In genomic region chr4:10461091-10461849, GRCh38 we compare ENCODE assay signal across 8 cellular contexts. TPM values are rescaled to one million over a fixed set of nuclear protein-coding genes. Genes with fewer than 3 reads are reported as not detected.
DNase-seq lines count a peak whose midpoint lies in the region; ATAC-seq lines count a peak whose summit lies in the region.

No MANE protein-coding gene starts in this region.

- H3K23ac ChIP-seq in mesenchymal stem cell (ENCODE audit: low read length in 2 of 2) = peak overlapping the region in 1 of 2 experiments; percentile 63

- H2AFZ ChIP-seq in mesenchymal stem cell (ENCODE audit: low read depth, low read length) = peak overlapping the region; percentile 84

- peak overlapping the region in 1 of 2 experiments; percentile 88 for H3K18ac ChIP-seq in mesenchymal stem cell (ENCODE audit: low read depth in 1 of 2, low read length in 2 of 2)

- DNase-seq in EL = peak; percentile 63
- peak; percentile 54 to 64 for DNase-seq in activated CD4-positive, alpha-beta T cell treated with anti-CD3 and anti-CD28 coated beads, Interleukin-2, amount 50 U/mL, for 4 hours
- DNase-seq in mesenchymal stem cell = peak; percentile 62
- DNase-seq in stimulated activated CD8-positive, alpha-beta memory T cell treated with anti-CD3 and anti-CD28 coated beads, Interleukin-2, amount 100 ng/mL, for 48 hours (ENCODE audit: low read depth in 2 of 2) = peak; percentile 56 to 68

- no peak overlapping the region for H2BK15ac ChIP-seq in mesenchymal stem cell (ENCODE audit: low read depth, poor library complexity, severe bottlenecking)

- H3K4ac ChIP-seq in mesenchymal stem cell (ENCODE audit: low read depth in 1 of 2, low read length in 2 of 2) = peak overlapping the region in 1 of 2 experiments; percentile 22

- H3K4me3 ChIP-seq in ectodermal cell (ENCODE audit: insufficient read depth, low read depth, low read length) (peak overlapping the region; percentile 34), mesenchymal stem cell (ENCODE audit: insufficient read depth in 1 of 2, low read depth in 1 of 2, low read length in 2 of 2) (peak overlapping the region; percentile 22 to 63)

- WGBS in ectodermal cell, 2 experiments = 9 to 10% methylated on average over 72 of the region's 72 CpGs
- 6% methylated on average over 70 of the region's 72 CpGs for WGBS in mesenchymal stem cell

- no peak overlapping the region for H4K91ac ChIP-seq in mesenchymal stem cell (ENCODE audit: low read length)

- H3K14ac ChIP-seq in mesenchymal stem cell (ENCODE audit: low read length in 2 of 2) = peak overlapping the region in 1 of 2 experiments; percentile 49

- H3K79me1 ChIP-seq in mesenchymal stem cell (replicated peaks; ENCODE audit: low read length, poor library complexity, severe bottlenecking) = peaks cover 3% of the 10 kb centered on the region

- H3K27ac ChIP-seq in KOPT-K1 (ENCODE audit: low read depth, low read length, poor library complexity, severe bottlenecking) (peak overlapping the region; percentile 33), ectodermal cell (ENCODE audit: insufficient read depth, low read depth, low read length, poor library complexity, severe bottlenecking) (no peak overlapping the region), mesenchymal stem cell (ENCODE audit: low read length, poor library complexity, severe bottlenecking) (no peak overlapping the region)

- H3K9me3 ChIP-seq in KOPT-K1 (ENCODE audit: insufficient read depth, low read length, poor library complexity, severe bottlenecking) = no peaks in the 10 kb centered on the region
- H3K9me3 ChIP-seq in ectodermal cell (ENCODE audit: control insufficient read depth, low read length) = no peaks in the 10 kb centered on the region
- H3K9me3 ChIP-seq in mesenchymal stem cell (ENCODE audit: control insufficient read depth, low read length) = no peaks in the 10 kb centered on the region

- H3K9ac ChIP-seq in mesenchymal stem cell (ENCODE audit: low read length) = no peak overlapping the region

- peak overlapping the region in 1 of 2 experiments; percentile 18 for H2BK12ac ChIP-seq in mesenchymal stem cell (ENCODE audit: low read length in 2 of 2)

- H3K27me3 ChIP-seq in ectodermal cell (ENCODE audit: control insufficient read depth, insufficient read depth, low read length, poor library complexity, severe bottlenecking) (peaks cover 63% of the 10 kb centered on the region), mesenchymal stem cell (ENCODE audit: control insufficient read depth in 1 of 2, insufficient read depth in 1 of 2, low read length in 2 of 2) (peaks cover 18 to 32% of the 10 kb centered on the region in 2 experiments)

- ATAC-seq in GM21619 (IDR thresholded peaks at IDR 0.05; ENCODE audit: unreplicated experiment) (peak; percentile 58), GM18870 (IDR thresholded peaks at IDR 0.05; ENCODE audit: unreplicated experiment) (no peak)

- H3K36me3 ChIP-seq in KOPT-K1 (ENCODE audit: insufficient read depth, low read length) = no peaks in the 10 kb centered on the region
- no peaks in the 10 kb centered on the region for H3K36me3 ChIP-seq in ectodermal cell (ENCODE audit: control insufficient read depth, insufficient read depth, low read length)
- no peaks in the 10 kb centered on the region for H3K36me3 ChIP-seq in mesenchymal stem cell (ENCODE audit: control insufficient read depth in 1 of 2, insufficient read depth in 2 of 2, low read depth in 1 of 2, low read length in 2 of 2)

- H3K4me1 ChIP-seq in ectodermal cell (ENCODE audit: control insufficient read depth, insufficient read depth, low read length) (peaks cover 4% of the 10 kb centered on the region), mesenchymal stem cell (ENCODE audit: control insufficient read depth, insufficient read depth, low read depth, low read length) (peaks cover 15% of the 10 kb centered on the region)

- no peak overlapping the region for H2BK120ac ChIP-seq in mesenchymal stem cell (ENCODE audit: low read depth, low read length)

- H2AK5ac ChIP-seq in mesenchymal stem cell (ENCODE audit: low read length, severe bottlenecking) = no peak overlapping the region

- H3K4me2 ChIP-seq in mesenchymal stem cell (ENCODE audit: low read length, poor library complexity, severe bottlenecking) = peak overlapping the region; percentile 76

- peak overlapping the region; percentile 97 for H4K8ac ChIP-seq in mesenchymal stem cell (ENCODE audit: low read length)

- no peak overlapping the region for H2BK5ac ChIP-seq in mesenchymal stem cell (ENCODE audit: low read depth, low read length, poor library complexity, severe bottlenecking)

RNA-seq across cellular contexts. Expression of gene ZNF518B, which starts 4.0 kb away (rescaled TPM):
- polyA plus RNA-seq in ectodermal cell (2013, experiment 1 of 4) = 47.1 TPM
- 50.1 TPM for polyA plus RNA-seq in ectodermal cell (2013, experiment 2 of 4)
- polyA plus RNA-seq in ectodermal cell (2013, experiment 3 of 4) = 39.9 TPM
- 38.1 TPM for polyA plus RNA-seq in ectodermal cell (2013, experiment 4 of 4)
- polyA plus RNA-seq in mesenchymal stem cell (2013, experiment 1 of 2) = 12.1 TPM
- 11.5 TPM for polyA plus RNA-seq in mesenchymal stem cell (2013, experiment 2 of 2)
